In genomic region chr2:223945755-223946154, GRCh38 we compare ENCODE assay signal across 9 cellular contexts. TPM values are rescaled to one million over a fixed set of nuclear protein-coding genes. Genes with fewer than 3 reads are reported as not detected.
DNase-seq lines count a peak whose midpoint lies in the region; ATAC-seq, FAIRE-seq and TF ChIP-seq lines count a peak whose summit lies in the region.
"Had no signal": no experiment of that assay in that cellular context is flagged by ENCODE, and none has a peak within 500 bp of the region (broad histone marks: within the 10 kb centered on the region; RNA-seq: fewer than 3 reads in every experiment).

No MANE protein-coding gene starts in this region.

- peaks cover 16 to 30% (median 20%) of the 10 kb centered on the region in 10 experiments for H3K4me1 ChIP-seq in BLaER1 treated with 17β-estradiol and CSF1 and Interleukin-3, amounts not matched to agents 10 nM and 100 nM
- H3K4me1 ChIP-seq in astrocyte (ENCODE audit: insufficient read depth, low read length) = peaks cover 14% of the 10 kb centered on the region

- TF ChIP-seq CTCF in astrocyte (IDR thresholded peaks at IDR 0.05; ENCODE audit: insufficient read depth, low read depth, low read length) (no peak), D721Med (IDR thresholded peaks at IDR 0.05; ENCODE audit: insufficient read depth, missing control alignments) (no peak)

- H3K27ac Mint-ChIP-seq in IgD-negative memory B cell (peak overlapping the region; percentile 53 to 97 (median 90)), astrocyte (ENCODE audit: unreplicated experiment) (peak overlapping the region; percentile 18)
- peak overlapping the region; percentile 60 to 84 for H3K27ac Mint-ChIP-seq in natural killer cell treated with Interleukin-12 subunit alpha and Interleukin-12 subunit beta and Interleukin-15 and Interleukin-18, amount 100 ng/mL, for 72 hours

- peak overlapping the region; percentile 92 to 98 (median 94) for H3K4me3 Mint-ChIP-seq in IgD-negative memory B cell
- peak overlapping the region; percentile 58 for H3K4me3 Mint-ChIP-seq in astrocyte (ENCODE audit: unreplicated experiment)
- peak overlapping the region; percentile 75 for H3K4me3 Mint-ChIP-seq in natural killer cell treated with Interleukin-12 subunit alpha and Interleukin-12 subunit beta and Interleukin-15 and Interleukin-18, amount 100 ng/mL, for 72 hours

- FAIRE-seq in astrocyte (lab: Jason Lieb, UNC) (no peak), D721Med (lab: Jason Lieb, UNC) (no peak)
- FAIRE-seq: endometrium had no signal

- H3K4me3 ChIP-seq in BLaER1 treated with 17β-estradiol and CSF1 and Interleukin-3, amounts not matched to agents 10 nM and 100 nM = peak overlapping the region in 7 of 10 experiments; percentile 91 to 100 (median 97); a peak in 8 of 20 replicates
- H3K4me3 ChIP-seq in astrocyte (ENCODE audit: insufficient read depth, low read depth, low read length) = no peak overlapping the region

- no peak for ATAC-seq in natural killer cell treated with Interleukin-12 subunit alpha and Interleukin-12 subunit beta and Interleukin-15 and Interleukin-18, amount 100 ng/mL, for 72 hours
- ATAC-seq in GM21717 (IDR thresholded peaks at IDR 0.05; ENCODE audit: unreplicated experiment) = no peak

- H3K4me1 Mint-ChIP-seq in IgD-negative memory B cell (peaks cover 41 to 50% (median 44%) of the 10 kb centered on the region in 3 donors), astrocyte (ENCODE audit: low read depth, unreplicated experiment) (peaks cover 19% of the 10 kb centered on the region)
- H3K4me1 Mint-ChIP-seq in natural killer cell treated with Interleukin-12 subunit alpha and Interleukin-12 subunit beta and Interleukin-15 and Interleukin-18, amount 100 ng/mL, for 72 hours (ENCODE audit: low read depth in 2 of 2) = peaks cover 28 to 43% of the 10 kb centered on the region in 2 donors

- H3K36me3 Mint-ChIP-seq in IgD-negative memory B cell (peaks cover 6% of the 10 kb centered on the region), astrocyte (ENCODE audit: low read depth, unreplicated experiment) (peaks cover 2% of the 10 kb centered on the region)
- H3K36me3 Mint-ChIP-seq in natural killer cell treated with Interleukin-12 subunit alpha and Interleukin-12 subunit beta and Interleukin-15 and Interleukin-18, amount 100 ng/mL, for 72 hours = peaks cover 5% of the 10 kb centered on the region

- H3K4me2 ChIP-seq in BLaER1 treated with 17β-estradiol and CSF1 and Interleukin-3, amounts not matched to agents 10 nM and 100 nM = peak overlapping the region; percentile 40 to 97 (median 55); a peak in 20 of 22 replicates
- peak overlapping the region; percentile 97 for H3K4me2 ChIP-seq in astrocyte (ENCODE audit: low read length)

- H2AFZ ChIP-seq in astrocyte (ENCODE audit: low read depth, low read length) = no peak overlapping the region

- in situ Hi-C loops in G401 (cut with HindIII; ENCODE audit: low sequenced_read_pairs) = no loop called here

- H3K9ac ChIP-seq in BLaER1 treated with 17β-estradiol and CSF1 and Interleukin-3, amounts not matched to agents 10 nM and 100 nM = no peak overlapping the region; a peak in 1 of 22 replicates
- peak overlapping the region; percentile 92 for H3K9ac ChIP-seq in astrocyte (ENCODE audit: low read length)

- H3K27me3 Mint-ChIP-seq in IgD-negative memory B cell (no peaks in the 10 kb centered on the region), astrocyte (ENCODE audit: low read depth, unreplicated experiment) (no peaks in the 10 kb centered on the region)
- peaks cover 6 to 8% of the 10 kb centered on the region in 2 donors for H3K27me3 Mint-ChIP-seq in natural killer cell treated with Interleukin-12 subunit alpha and Interleukin-12 subunit beta and Interleukin-15 and Interleukin-18, amount 100 ng/mL, for 72 hours

- H3K36me3 ChIP-seq in BLaER1 treated with 17β-estradiol and CSF1 and Interleukin-3, amounts not matched to agents 10 nM and 100 nM = peaks cover 0 to 13% (median 0%) of the 10 kb centered on the region in 11 experiments; a peak in 8 of 22 replicates
- H3K36me3 ChIP-seq in astrocyte (ENCODE audit: insufficient read depth, low read length) = no peaks in the 10 kb centered on the region

- H3K79me2 ChIP-seq in astrocyte (ENCODE audit: insufficient read depth, low read length) = peaks cover 39% of the 10 kb centered on the region

- no peak for DNase-seq in astrocyte (ENCODE audit: low read depth)
- DNase-seq in natural killer cell treated with Interleukin-12 subunit alpha and Interleukin-12 subunit beta and Interleukin-15 and Interleukin-18, amount 100 ng/mL, for 72 hours (ENCODE audit: low spot score) = no peak
- DNase-seq in G401 (ENCODE audit: low spot score) = no peak
- no peak for DNase-seq in D721Med (ENCODE audit: insufficient read length, low spot score)
- DNase-seq in NOMO-1 treated with dmso at 0.1 percent for 144 hours (lab: John Stamatoyannopoulos, UW; ENCODE audit: unreplicated experiment) = no peak

- peaks cover 0 to 27% (median 16%) of the 10 kb centered on the region in 11 experiments; a peak in 15 of 22 replicates for H4K20me1 ChIP-seq in BLaER1 treated with 17β-estradiol and CSF1 and Interleukin-3, amounts not matched to agents 10 nM and 100 nM
- peaks cover 13% of the 10 kb centered on the region for H4K20me1 ChIP-seq in astrocyte (ENCODE audit: insufficient read depth, low read length)

- no peaks in the 10 kb centered on the region for H3K27me3 ChIP-seq in BLaER1 treated with 17β-estradiol and CSF1 and Interleukin-3, amounts not matched to agents 10 nM and 100 nM
- H3K27me3 ChIP-seq in astrocyte (ENCODE audit: insufficient read depth, low read length) = no peaks in the 10 kb centered on the region

- H3K9me3 Mint-ChIP-seq in IgD-negative memory B cell (peaks cover 0 to 2% (median 0%) of the 10 kb centered on the region in 3 donors), astrocyte (ENCODE audit: unreplicated experiment) (no peaks in the 10 kb centered on the region)
- peaks cover 3% of the 10 kb centered on the region for H3K9me3 Mint-ChIP-seq in natural killer cell treated with Interleukin-12 subunit alpha and Interleukin-12 subunit beta and Interleukin-15 and Interleukin-18, amount 100 ng/mL, for 72 hours

- H3K9me3 ChIP-seq in BLaER1 treated with 17β-estradiol and CSF1 and Interleukin-3, amounts not matched to agents 10 nM and 100 nM (replicated peaks in 1 of 11) = peaks cover 0 to 12% (median 5%) of the 10 kb centered on the region in 11 experiments; a peak in 9 of 22 replicates
- no peaks in the 10 kb centered on the region for H3K9me3 ChIP-seq in astrocyte (ENCODE audit: insufficient read depth, low read depth, low read length)

- H3K27ac ChIP-seq in BLaER1 treated with 17β-estradiol and CSF1 and Interleukin-3, amounts not matched to agents 10 nM and 100 nM = peak overlapping the region in 1 of 11 experiments; percentile 89; a peak in 1 of 22 replicates
- H3K27ac ChIP-seq in astrocyte (ENCODE audit: low read depth, low read length) = no peak overlapping the region

RNA-seq across cellular contexts. Expression of gene WDFY1, which starts 0.6 kb away (rescaled TPM):
- 36.1 TPM for polyA plus RNA-seq in IgD-negative memory B cell
- 52.5 and 52.6 TPM in 2 replicates for total RNA-seq in astrocyte
- total RNA-seq in natural killer cell treated with Interleukin-12 subunit alpha and Interleukin-12 subunit beta and Interleukin-15 and Interleukin-18, amount 100 ng/mL, for 72 hours = 10 to 100 TPM; 12.0 to 20.3 TPM
- 84.2 and 108 TPM in 2 replicates for total RNA-seq in G401 (2014; rRNA removed; shearing (Covaris generic))

RNA-seq across cellular contexts. Expression of gene MRPL44, which starts 11.5 kb away (rescaled TPM):
- polyA plus RNA-seq in IgD-negative memory B cell = 39.8 TPM
- total RNA-seq in astrocyte = 32.6 and 33.3 TPM in 2 replicates
- 10 to 100 TPM; 29.0 to 29.1 TPM for total RNA-seq in natural killer cell treated with Interleukin-12 subunit alpha and Interleukin-12 subunit beta and Interleukin-15 and Interleukin-18, amount 100 ng/mL, for 72 hours
- total RNA-seq in G401 (2014; rRNA removed; shearing (Covaris generic)) = 67.1 and 97.6 TPM in 2 replicates

Comparison
In these comparisons a context has a peak if more than half of its experiments do, and no peak if none do; other contexts are left out.
1. H3K27ac Mint-ChIP-seq: peak in every context shown above with its lines; median percentile 90 in IgD-negative memory B cell; 72 in natural killer cell treated with Interleukin-12 subunit alpha and Interleukin-12 subunit beta and Interleukin-15 and Interleukin-18, amount 100 ng/mL, for 72 hours; 18 in astrocyte.